8 cellular contexts compared by ENCODE assay signal in the genomic region with DNA sequence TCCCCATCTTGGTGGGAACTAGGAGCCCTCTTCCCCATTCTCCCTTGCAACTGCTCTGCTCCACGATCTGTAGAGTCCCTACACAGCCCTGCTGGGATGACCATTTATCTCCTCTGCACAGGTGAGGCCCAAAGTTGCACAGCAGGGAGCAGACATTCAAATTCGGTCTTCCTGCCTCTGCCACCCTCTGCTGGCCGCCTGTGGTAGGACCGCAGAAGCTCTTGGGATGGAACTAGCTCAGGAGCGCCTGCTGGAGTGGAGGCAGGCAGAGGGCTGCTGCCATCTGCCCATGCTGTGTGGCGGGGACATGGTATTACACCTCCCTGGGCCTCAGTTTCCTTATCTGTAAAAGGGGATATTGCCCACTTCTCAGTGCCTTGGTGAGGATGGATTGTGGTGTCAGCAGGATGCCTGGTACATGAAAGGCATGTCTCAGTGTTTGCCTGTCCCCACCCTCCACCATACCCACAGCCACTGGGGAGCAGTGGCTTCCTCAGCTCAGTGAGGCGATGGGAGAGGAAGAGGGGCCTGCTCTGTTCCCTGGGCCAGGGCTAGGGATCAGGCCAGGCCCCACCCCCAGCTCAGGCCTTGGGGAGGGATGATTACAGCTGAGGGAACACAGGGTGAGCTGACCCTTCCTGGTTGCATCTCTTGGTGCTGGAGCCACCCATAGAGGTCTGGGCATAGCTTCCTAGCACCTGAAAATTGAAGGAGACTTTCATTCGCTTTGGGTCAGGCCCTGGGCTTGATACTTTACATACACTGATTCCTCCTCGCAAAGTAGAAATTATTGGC. TPM values are rescaled to one million over a fixed set of nuclear protein-coding genes. Genes with fewer than 3 reads are reported as not detected.
A peak's percentile ranks its signal among the peaks of the same experiment; 100 is the strongest.
DNase-seq lines count a peak whose midpoint lies in the region; ATAC-seq and TF ChIP-seq lines count a peak whose summit lies in the region.

No MANE protein-coding gene starts in this region.

- no peak overlapping the region for H3K4me2 ChIP-seq in neural progenitor cell

- H3K4me3 Mint-ChIP-seq in activated T-helper 1 cell treated with anti-CD3 and anti-CD28 coated beads, Interleukin-12 subunit alpha, Interleukin-12 subunit beta, Interleukin-2, Interleukin-4 antibody, amounts not matched to agents 30 ng/mL and 10 ng/mL and 1 ng/mL, durations not matched to agents 14 hours and 24 hours and 36 hours = no peak overlapping the region
- H3K4me3 Mint-ChIP-seq in neural progenitor cell = no peak overlapping the region

- no peak overlapping the region for H3K27ac Mint-ChIP-seq in activated T-helper 1 cell treated with anti-CD3 and anti-CD28 coated beads, Interleukin-12 subunit alpha, Interleukin-12 subunit beta, Interleukin-2, Interleukin-4 antibody, amounts not matched to agents 30 ng/mL and 10 ng/mL and 1 ng/mL, durations not matched to agents 14 hours and 24 hours and 36 hours
- peak overlapping the region; percentile 37 for H3K27ac Mint-ChIP-seq in neural progenitor cell

- no peak overlapping the region for H3K9ac ChIP-seq in neural progenitor cell

- no peak overlapping the region for H2AFZ ChIP-seq in neural progenitor cell (replicated peaks)

- H3K36me3 ChIP-seq in neural progenitor cell = no peaks in the 10 kb centered on the region

- no peaks in the 10 kb centered on the region for H3K9me3 Mint-ChIP-seq in activated T-helper 1 cell treated with anti-CD3 and anti-CD28 coated beads, Interleukin-12 subunit alpha, Interleukin-12 subunit beta, Interleukin-2, Interleukin-4 antibody, amounts not matched to agents 30 ng/mL and 10 ng/mL and 1 ng/mL, durations not matched to agents 14 hours and 24 hours and 36 hours
- H3K9me3 Mint-ChIP-seq in neural progenitor cell = no peaks in the 10 kb centered on the region

- no peaks in the 10 kb centered on the region for H3F3A ChIP-seq in neural progenitor cell (ENCODE audit: low read depth)

- TF ChIP-seq CTCF in neural progenitor cell (IDR thresholded peaks at IDR 0.05) = peak; percentile 91

- intact Hi-C loops in activated T-helper 1 cell treated with anti-CD3 and anti-CD28 coated beads, Interleukin-12 subunit alpha, Interleukin-12 subunit beta, Interleukin-2, Interleukin-4 antibody, amounts not matched to agents 30 ng/mL and 10 ng/mL and 1 ng/mL, durations not matched to agents 14 hours and 24 hours and 36 hours (cut with micrococcal nuclease) = loop anchor here (1.0 to 2.0 kb wide), 5 partner anchors 25 to 357 kb away; a partner anchor contains a TSS

- H3K4me3 ChIP-seq in neural progenitor cell = no peak overlapping the region

- no peaks in the 10 kb centered on the region for H3K27me3 ChIP-seq in neural progenitor cell

- H3K4me1 Mint-ChIP-seq in activated T-helper 1 cell treated with anti-CD3 and anti-CD28 coated beads, Interleukin-12 subunit alpha, Interleukin-12 subunit beta, Interleukin-2, Interleukin-4 antibody, amounts not matched to agents 30 ng/mL and 10 ng/mL and 1 ng/mL, durations not matched to agents 14 hours and 24 hours and 36 hours (ENCODE audit: low read depth) = peaks cover 8% of the 10 kb centered on the region
- H3K4me1 Mint-ChIP-seq in neural progenitor cell = peaks cover 5% of the 10 kb centered on the region

- no peaks in the 10 kb centered on the region for H3K79me2 ChIP-seq in neural progenitor cell (ENCODE audit: low read depth)

- ATAC-seq in GM21526 (IDR thresholded peaks at IDR 0.05; ENCODE audit: low FRiP score, unreplicated experiment) = peak; percentile 90

- DNase-seq in DMS153 (lab: John Stamatoyannopoulos, UW) (peak; percentile 68), Kasumi-1 (lab: John Stamatoyannopoulos, UW) (peak; percentile 82), RKO (ENCODE audit: low spot score) (peak; percentile 76), fibroblast of peridontal ligament (ENCODE audit: extremely low read depth) (peak; percentile 65), neural progenitor cell (ENCODE audit: low spot score) (peak; percentile 87), superior temporal gyrus (ENCODE audit: extremely low spot score) (peak; percentile 82)
- peak; percentile 69 for DNase-seq in activated T-helper 1 cell treated with anti-CD3 and anti-CD28 coated beads, Interleukin-12 subunit alpha, Interleukin-12 subunit beta, Interleukin-2, Interleukin-4 antibody, amounts not matched to agents 30 ng/mL and 10 ng/mL and 1 ng/mL, durations not matched to agents 14 hours and 24 hours and 36 hours (ENCODE audit: low spot score)

- H3K4me1 ChIP-seq in neural progenitor cell = peaks cover 8% of the 10 kb centered on the region

- H4K20me1 ChIP-seq in neural progenitor cell (ENCODE audit: low read depth) = peaks cover 2% of the 10 kb centered on the region

- H3K9me3 ChIP-seq in neural progenitor cell (ENCODE audit: low read depth) = no peaks in the 10 kb centered on the region

- no peak overlapping the region for H3K27ac ChIP-seq in neural progenitor cell

- H3K36me3 Mint-ChIP-seq in activated T-helper 1 cell treated with anti-CD3 and anti-CD28 coated beads, Interleukin-12 subunit alpha, Interleukin-12 subunit beta, Interleukin-2, Interleukin-4 antibody, amounts not matched to agents 30 ng/mL and 10 ng/mL and 1 ng/mL, durations not matched to agents 14 hours and 24 hours and 36 hours (ENCODE audit: low read depth) = no peaks in the 10 kb centered on the region
- no peaks in the 10 kb centered on the region for H3K36me3 Mint-ChIP-seq in neural progenitor cell

- peaks cover 3% of the 10 kb centered on the region for H3K27me3 Mint-ChIP-seq in activated T-helper 1 cell treated with anti-CD3 and anti-CD28 coated beads, Interleukin-12 subunit alpha, Interleukin-12 subunit beta, Interleukin-2, Interleukin-4 antibody, amounts not matched to agents 30 ng/mL and 10 ng/mL and 1 ng/mL, durations not matched to agents 14 hours and 24 hours and 36 hours (ENCODE audit: insufficient read depth)
- H3K27me3 Mint-ChIP-seq in neural progenitor cell (ENCODE audit: insufficient read depth, low read depth) = peaks cover under 1% of the 10 kb centered on the region

RNA-seq across cellular contexts. Expression of a gene that starts 11.3 kb away (rescaled TPM):
- not detected in 2 replicates for total RNA-seq in activated T-helper 1 cell treated with anti-CD3 and anti-CD28 coated beads, Interleukin-12 subunit alpha, Interleukin-12 subunit beta, Interleukin-2, Interleukin-4 antibody, amounts not matched to agents 30 ng/mL and 10 ng/mL and 1 ng/mL, durations not matched to agents 14 hours and 24 hours and 36 hours
- total RNA-seq in neural progenitor cell (ENCODE audit: low replicate concordance) = not detected in 2 replicates

RNA-seq across cellular contexts. Expression of a gene that starts 24.6 kb away (rescaled TPM):
- 0.10 and 0.32 TPM in 2 replicates for total RNA-seq in activated T-helper 1 cell treated with anti-CD3 and anti-CD28 coated beads, Interleukin-12 subunit alpha, Interleukin-12 subunit beta, Interleukin-2, Interleukin-4 antibody, amounts not matched to agents 30 ng/mL and 10 ng/mL and 1 ng/mL, durations not matched to agents 14 hours and 24 hours and 36 hours
- total RNA-seq in neural progenitor cell (ENCODE audit: low replicate concordance) = 7.4 and 9.6 TPM in 2 replicates

RNA-seq across cellular contexts. Expression of a gene that starts 36.7 kb away (rescaled TPM):
- 0.07 and 0.29 TPM in 2 replicates for total RNA-seq in activated T-helper 1 cell treated with anti-CD3 and anti-CD28 coated beads, Interleukin-12 subunit alpha, Interleukin-12 subunit beta, Interleukin-2, Interleukin-4 antibody, amounts not matched to agents 30 ng/mL and 10 ng/mL and 1 ng/mL, durations not matched to agents 14 hours and 24 hours and 36 hours
- total RNA-seq in neural progenitor cell (ENCODE audit: low replicate concordance) = 0.97 and 2.7 TPM in 2 replicates

RNA-seq across cellular contexts. Expression of a gene that starts 57.1 kb away (rescaled TPM):
- not detected in 2 replicates for total RNA-seq in activated T-helper 1 cell treated with anti-CD3 and anti-CD28 coated beads, Interleukin-12 subunit alpha, Interleukin-12 subunit beta, Interleukin-2, Interleukin-4 antibody, amounts not matched to agents 30 ng/mL and 10 ng/mL and 1 ng/mL, durations not matched to agents 14 hours and 24 hours and 36 hours
- total RNA-seq in neural progenitor cell (ENCODE audit: low replicate concordance) = not detected in 2 replicates
